22 cellular contexts compared by ENCODE assay signal in genomic region chr4:107391009-107391629, GRCh38.
"Had no signal": no experiment of that assay in that cellular context is flagged by ENCODE, and none has a peak within 500 bp of the region (broad histone marks: within the 10 kb centered on the region; RNA-seq: fewer than 3 reads in every experiment).

No MANE protein-coding gene starts in this region.

- H3K9me3 ChIP-seq: colonic mucosa, esophagus muscularis mucosa, esophagus squamous epithelium, gastrocnemius medialis, gastroesophageal sphincter, heart left ventricle, heart right ventricle had no signal

- DNase-seq: colonic mucosa; cortex of kidney; dermis blood vessel endothelial cell; dorsolateral prefrontal cortex; effector CD4-positive, alpha-beta T cell; effector CD8-positive, alpha-beta T cell; effector memory CD4-positive, alpha-beta T cell; effector memory CD8-positive, alpha-beta T cell; endodermal cell; erythroblast; esophagus squamous epithelium; foreskin keratinocyte; foreskin melanocyte; gastrocnemius medialis; glutamatergic neuron; heart left ventricle; heart right ventricle had no signal

- H3K4me3 ChIP-seq: colonic mucosa, coronary artery, dorsolateral prefrontal cortex, esophagus muscularis mucosa, esophagus squamous epithelium, gastrocnemius medialis, gastroesophageal sphincter, heart left ventricle, heart right ventricle, hepatocyte had no signal

- H3K27me3 ChIP-seq: colonic mucosa, dorsolateral prefrontal cortex, esophagus muscularis mucosa, esophagus squamous epithelium, gastrocnemius medialis, gastroesophageal sphincter, heart left ventricle, heart right ventricle, hepatocyte had no signal

- H3K27ac ChIP-seq: colonic mucosa, coronary artery, dorsolateral prefrontal cortex, epithelial cell of prostate, esophagus muscularis mucosa, foreskin keratinocyte, gastrocnemius medialis, gastroesophageal sphincter, heart left ventricle, heart right ventricle had no signal

- H3K36me3 ChIP-seq: colonic mucosa, esophagus muscularis mucosa, esophagus squamous epithelium, gastrocnemius medialis, gastroesophageal sphincter, heart left ventricle, heart right ventricle had no signal

- H3K4me1 ChIP-seq: colonic mucosa, esophagus squamous epithelium, foreskin keratinocyte, gastrocnemius medialis, heart right ventricle had no signal
